ENCODE assay signal across 20 cellular contexts in genomic region chr11:19122966-19123615, GRCh38. TPM values are rescaled to one million over a fixed set of nuclear protein-coding genes. Genes with fewer than 3 reads are reported as not detected.
DNase-seq lines count a peak whose midpoint lies in the region; ATAC-seq, FAIRE-seq and TF ChIP-seq lines count a peak whose summit lies in the region.
"Had no signal": no experiment of that assay in that cellular context is flagged by ENCODE, and none has a peak within 500 bp of the region (broad histone marks: within the 10 kb centered on the region; RNA-seq: fewer than 3 reads in every experiment).

No MANE protein-coding gene starts in this region.

- H4K20me1 ChIP-seq in H1 (replicated peaks in 1 of 2; ENCODE audit: control insufficient read depth in 1 of 2, insufficient read depth in 2 of 2, low read length in 2 of 2), result peaks cover 2 to 3% of the 10 kb centered on the region in 2 experiments

- H3K9ac ChIP-seq in H1 (replicated peaks in 1 of 4; ENCODE audit: extremely low read depth in 1 of 4, low read depth in 3 of 4, low read length in 3 of 4), result no peak overlapping the region
- H3K9ac ChIP-seq: GM23248 had no signal

- H3K4ac ChIP-seq in H1 (replicated peaks; ENCODE audit: insufficient read length, low read depth, low read length), result no peak overlapping the region

- no peaks in the 10 kb centered on the region for H3K27me3 ChIP-seq in H1 (replicated peaks in 1 of 4; ENCODE audit: control insufficient read depth in 3 of 4, extremely low read depth in 1 of 4, insufficient read depth in 3 of 4, low read length in 3 of 4)

- H3K4me1 Mint-ChIP-seq in T-helper 17 cell (peaks cover 36% of the 10 kb centered on the region), mesothelial cell of epicardium (peaks cover 8% of the 10 kb centered on the region)
- H3K4me1 Mint-ChIP-seq in activated naive CD8-positive, alpha-beta T cell treated with anti-CD3 and anti-CD28 coated beads for 36 hours, result peaks cover 40% of the 10 kb centered on the region

- H3K23ac ChIP-seq in H1 (ENCODE audit: insufficient read length), result no peak overlapping the region

- no peak overlapping the region for H4K91ac ChIP-seq in H1 (replicated peaks; ENCODE audit: insufficient read length, low read length)

- WGBS in H1 (ENCODE audit: extremely low coverage in 1 of 2, insufficient coverage in 1 of 2, insufficient read length in 1 of 2, insufficient replicate concordance in 2 of 2, low coverage in 1 of 2, low lambda C conversion rate in 2 of 2, missing lambda C conversion rate in 1 of 2), 2 experiments, result 96% methylated on average over 6 of the region's 6 CpGs; no CpG with 5 or more reads in 1 of the 2 experiments

- POLR2A ChIA-PET in H1 (lab: Charles Lee; ENCODE audit: partially characterized antibody), result no interaction called here

- H3K14ac ChIP-seq in H1 (ENCODE audit: insufficient read length), result no peak overlapping the region

- H4K5ac ChIP-seq in H1 (ENCODE audit: insufficient read length, low read depth, low read length), result no peak overlapping the region

- H2AFZ ChIP-seq in H1 (ENCODE audit: low read length), result no peak overlapping the region
- H2AFZ ChIP-seq: GM23248 had no signal

- no peak for TF ChIP-seq RAD21 in H1 (IDR thresholded peaks at IDR 0.05 in 1 of 2, conservative IDR thresholded peaks at IDR 0.05 in 1 of 2; ENCODE audit: low read depth in 2 of 2, low read length in 2 of 2)

- TF ChIP-seq EP300 in H1 (IDR thresholded peaks at IDR 0.05; ENCODE audit: borderline replicate concordance in 1 of 2, low read depth in 2 of 2, low read length in 2 of 2), result no peak

- H2BK5ac ChIP-seq in H1 (ENCODE audit: low read depth, low read length), result no peak overlapping the region

- no peaks in the 10 kb centered on the region for H3K9me3 Mint-ChIP-seq in mesothelial cell of epicardium
- peaks cover 1% of the 10 kb centered on the region for H3K9me3 Mint-ChIP-seq in activated naive CD8-positive, alpha-beta T cell treated with anti-CD3 and anti-CD28 coated beads for 36 hours
- H3K9me3 Mint-ChIP-seq: IgD-negative memory B cell had no signal

- TF ChIP-seq POLR2A in GM12892 (IDR thresholded peaks at IDR 0.05; ENCODE audit: low read depth, low read length), result no peak
- no peak for TF ChIP-seq POLR2A in H1 (IDR thresholded peaks at IDR 0.05; ENCODE audit: control extremely low read depth in 1 of 2, low read depth in 2 of 2, low read length in 2 of 2)

- no peak overlapping the region for H3K4me3 ChIP-seq in H1 (ENCODE audit: extremely low read depth in 1 of 4, insufficient read depth in 2 of 4, low read depth in 3 of 4, low read length in 4 of 4)
- H3K4me3 ChIP-seq: GM23248 had no signal

- H3K9me3 ChIP-seq in T-helper 17 cell (ENCODE audit: control insufficient read depth, low read length, poor library complexity, severe bottlenecking), result no peaks in the 10 kb centered on the region
- no peaks in the 10 kb centered on the region for H3K9me3 ChIP-seq in H1 (ENCODE audit: insufficient read depth in 2 of 2, low read depth in 1 of 2, low read length in 1 of 2)

- H2BK12ac ChIP-seq in H1 (ENCODE audit: low read depth, low read length), result no peak overlapping the region

- no peak overlapping the region for H3K4me3 Mint-ChIP-seq in T-helper 17 cell
- H3K4me3 Mint-ChIP-seq in mesothelial cell of epicardium, result no peak overlapping the region
- H3K4me3 Mint-ChIP-seq in activated naive CD8-positive, alpha-beta T cell treated with anti-CD3 and anti-CD28 coated beads for 36 hours, result no peak overlapping the region
- H3K4me3 Mint-ChIP-seq: CD4-positive, alpha-beta T cell; IgD-negative memory B cell had no signal

- ATAC-seq in T-helper 17 cell (no peak), HG02870 (IDR thresholded peaks at IDR 0.05; ENCODE audit: unreplicated experiment) (no peak)

- H3K27ac ChIP-seq in H1 (ENCODE audit: low read depth, low read length), result no peak overlapping the region
- H3K27ac ChIP-seq: C4-2B, GM23248, HL-60 had no signal

- H2BK15ac ChIP-seq in H1 (ENCODE audit: low read length), result no peak overlapping the region

- H3K27ac Mint-ChIP-seq in T-helper 17 cell, result peak overlapping the region; percentile 67
- no peak overlapping the region for H3K27ac Mint-ChIP-seq in mesothelial cell of epicardium
- no peak overlapping the region for H3K27ac Mint-ChIP-seq in activated naive CD8-positive, alpha-beta T cell treated with anti-CD3 and anti-CD28 coated beads for 36 hours
- H3K27ac Mint-ChIP-seq: CD4-positive, alpha-beta T cell; IgD-negative memory B cell had no signal

- H3K18ac ChIP-seq in H1 (ENCODE audit: extremely low read depth, low read length), result no peak overlapping the region

- DNase-seq in GM12892 (ENCODE audit: insufficient read length) (no peak), T-helper 17 cell (no peak), H1 (ENCODE audit: low read depth in 1 of 2, low spot score in 2 of 2) (no peak), mesothelial cell of epicardium (ENCODE audit: low spot score in 2 of 2, unreplicated experiment in 2 of 2) (no peak)
- DNase-seq in activated naive CD8-positive, alpha-beta T cell treated with anti-CD3 and anti-CD28 coated beads for 36 hours, result no peak
- DNase-seq: AML-193; CD4-positive, alpha-beta T cell; DMS153; DMS79; GDM1; GM23248; HCEC 1CT; KG1 had no signal

- H3K36me3 Mint-ChIP-seq in T-helper 17 cell (ENCODE audit: low read depth) (peaks cover 5% of the 10 kb centered on the region), mesothelial cell of epicardium (peaks cover 23% of the 10 kb centered on the region)
- H3K36me3 Mint-ChIP-seq in activated naive CD8-positive, alpha-beta T cell treated with anti-CD3 and anti-CD28 coated beads for 36 hours, result peaks cover 67% of the 10 kb centered on the region

- H3K27me3 Mint-ChIP-seq in T-helper 17 cell, result no peaks in the 10 kb centered on the region
- H3K27me3 Mint-ChIP-seq in mesothelial cell of epicardium (ENCODE audit: low read depth), result no peaks in the 10 kb centered on the region
- H3K27me3 Mint-ChIP-seq in activated naive CD8-positive, alpha-beta T cell treated with anti-CD3 and anti-CD28 coated beads for 36 hours, result no peaks in the 10 kb centered on the region
- H3K27me3 Mint-ChIP-seq: CD4-positive, alpha-beta T cell; IgD-negative memory B cell had no signal

- H3K4me1 ChIP-seq in H1 (replicated peaks in 1 of 4; ENCODE audit: control insufficient read depth in 3 of 4, insufficient read depth in 4 of 4, low read length in 3 of 4), result peaks cover 0 to 2% (median under 1%) of the 10 kb centered on the region in 4 experiments; a peak in 1 of 7 replicates

- no peak overlapping the region for H2BK20ac ChIP-seq in H1 (ENCODE audit: low read length)

- no peak overlapping the region for H3K4me2 ChIP-seq in H1 (ENCODE audit: insufficient read depth in 1 of 2, low read depth in 2 of 2, low read length in 2 of 2)

- peaks cover 4% of the 10 kb centered on the region for H3K79me1 ChIP-seq in H1 (ENCODE audit: low read depth, low read length)

- H3K23me2 ChIP-seq in H1 (ENCODE audit: low read depth, low read length), result no peaks in the 10 kb centered on the region

- CTCF ChIA-PET in H1 (lab: Charles Lee; ENCODE audit: partially characterized antibody), result interaction anchor here (1.4 to 5.4 kb wide), 2 partner anchors 46 to 49 kb away, joined by 4 to 26 read pairs; no protein-coding TSS in a partner anchor

- no peak overlapping the region for H2BK120ac ChIP-seq in H1 (replicated peaks; ENCODE audit: low read depth, low read length)

- H3K79me2 ChIP-seq in H1 (ENCODE audit: control insufficient read depth in 1 of 2, insufficient read depth in 2 of 2, low read length in 2 of 2), result peaks cover 6 to 59% of the 10 kb centered on the region in 2 experiments; a peak in 3 of 4 replicates

- H3K56ac ChIP-seq in H1 (replicated peaks; ENCODE audit: insufficient read length, low read depth, low read length), result no peak overlapping the region

- no peak for TF ChIP-seq CTCF in H1 (IDR thresholded peaks at IDR 0.05; ENCODE audit: control extremely low read depth in 1 of 3, insufficient read depth in 1 of 3, low read depth in 1 of 3, low read length in 3 of 3)
- TF ChIP-seq CTCF in mesothelial cell of epicardium (IDR thresholded peaks at IDR 0.05; ENCODE audit: unreplicated experiment), result no peak

- FAIRE-seq in GM12892 (lab: Jason Lieb, UNC) (peak; percentile 24), H1 (lab: Jason Lieb, UNC) (no peak)
- FAIRE-seq: A204.1, GM19239, H54 had no signal

- H2AK5ac ChIP-seq in H1 (ENCODE audit: low read depth, low read length), result no peak overlapping the region

- no peak overlapping the region for H4K8ac ChIP-seq in H1 (ENCODE audit: extremely low read depth, insufficient read depth, low read length)

- peaks cover 0 to 3% (median 0%) of the 10 kb centered on the region in 4 experiments; a peak in 2 of 8 replicates for H3K36me3 ChIP-seq in H1 (ENCODE audit: control insufficient read depth in 2 of 4, insufficient read depth in 4 of 4, low read length in 3 of 4)

TF ChIP-seq in H1, 55 proteins besides CTCF, POLR2A, EP300 and RAD21:
- TF ChIP-seq MAFK (IDR thresholded peaks at IDR 0.05; ENCODE audit: low read depth, low read length), result peak; percentile 44; the same call in 1 of the 2 replicates
- TF ChIP-seq, protein P1, sequence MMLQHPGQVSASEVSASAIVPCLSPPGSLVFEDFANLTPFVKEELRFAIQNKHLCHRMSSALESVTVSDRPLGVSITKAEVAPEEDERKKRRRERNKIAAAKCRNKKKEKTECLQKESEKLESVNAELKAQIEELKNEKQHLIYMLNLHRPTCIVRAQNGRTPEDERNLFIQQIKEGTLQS (IDR thresholded peaks at IDR 0.05; ENCODE audit: insufficient read depth, low read depth, low read length), result no peak
TF ChIP-seq in H1: peak in this region for 1.

RNA-seq across cellular contexts. Expression of gene ZDHHC13, which starts 6.1 kb away (rescaled TPM):
- 15.6 TPM for polyA plus RNA-seq in GM12892 (2012; ENCODE audit: missing spikeins)
- total RNA-seq in T-helper 17 cell (10 to 100 TPM in 1 of 2 donors, 1 to 10 TPM in 1; 7.3 to 13.3 TPM), mesothelial cell of epicardium (14.2 to 19.1 TPM (median 17.3 TPM) in 3 replicates)
- 21.4 and 24.1 TPM in 2 replicates for total RNA-seq in H1 (2021; fragmentation: NEBNext Ultra II Directional; extraction: Animal tissue kit (Norgen Biotek cat#: 25700))
- polyA plus RNA-seq in H1 (2011; rRNA removed), result 11.9 and 22.4 TPM in 2 replicates
- 17.9 TPM for polyA plus RNA-seq in H1 (2011; cell fraction: cytosol; rRNA removed)
- polyA plus RNA-seq in H1 (2011; cell fraction: nucleus; rRNA removed), result 13.7 TPM
- polyA plus RNA-seq in H1 (2012, experiment 1 of 2), result 12.6 to 16.1 TPM (median 14.9 TPM) in 4 replicates
- 4.4 TPM for polyA plus RNA-seq in H1 (2012, experiment 2 of 2)
- 20.8 TPM for polyA plus RNA-seq in H1 (2013, experiment 1 of 2)
- 22.7 TPM for polyA plus RNA-seq in H1 (2013, experiment 2 of 2)
- polyA minus RNA-seq in H1 (2011; rRNA and poly(A)+ RNA removed), result 23.9 and 29.9 TPM in 2 replicates
- polyA minus RNA-seq in H1 (2011; cell fraction: cytosol; rRNA and poly(A)+ RNA removed), result 10.2 TPM
- polyA minus RNA-seq in H1 (2011; cell fraction: nucleus; rRNA and poly(A)+ RNA removed), result 28.3 TPM
- total RNA-seq in activated naive CD8-positive, alpha-beta T cell treated with anti-CD3 and anti-CD28 coated beads for 36 hours, result 10 to 100 TPM; 16.5 to 19.3 TPM
